Comparison of ENCODE assay signal across 8 cellular contexts in the genomic region with DNA sequence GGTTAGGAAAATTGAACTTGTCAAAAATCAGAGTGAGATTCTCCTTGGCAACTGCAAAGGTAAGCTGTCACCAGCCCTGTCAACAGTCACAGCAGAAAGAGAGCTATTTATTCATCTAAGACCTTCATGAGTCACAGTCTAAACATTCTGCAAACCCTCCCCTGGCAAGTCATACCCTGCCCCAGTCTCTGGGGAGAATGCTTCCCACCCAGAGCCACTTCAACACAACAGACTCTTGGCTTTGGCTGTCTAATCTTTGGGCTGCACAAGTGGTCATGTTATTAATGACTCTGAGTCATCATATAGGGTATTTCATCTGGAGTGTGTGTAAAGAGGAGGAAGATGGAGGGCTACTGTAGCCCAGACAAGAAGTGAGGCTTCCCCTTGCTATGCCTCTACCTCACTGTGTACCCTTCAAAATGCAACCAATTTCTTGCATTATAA.
DNase-seq lines count a peak whose midpoint lies in the region; ATAC-seq and TF ChIP-seq lines count a peak whose summit lies in the region.

No MANE protein-coding gene starts in this region.

- H3K27me3 ChIP-seq in heart right ventricle, result no peaks in the 10 kb centered on the region

- H3K4me3 ChIP-seq in heart right ventricle, result no peak overlapping the region

- peak; percentile 41 for DNase-seq in heart right ventricle
- DNase-seq in effector CD8-positive, alpha-beta T cell (lab: John Stamatoyannopoulos, UW), result no peak
- no peak for DNase-seq in NCI-H1048 (lab: John Stamatoyannopoulos, UW)
- no peak for DNase-seq in GM20000 (ENCODE audit: low spot score)
- no peak for DNase-seq in SK-N-DZ (ENCODE audit: low spot score)

- ATAC-seq in GM18499 (IDR thresholded peaks at IDR 0.05; ENCODE audit: insufficient read depth, unreplicated experiment), result peak; percentile 68
- peak; percentile 51 for ATAC-seq in HG03095 (IDR thresholded peaks at IDR 0.05; ENCODE audit: unreplicated experiment)
- peak; percentile 23 to 95 (median 62) for ATAC-seq in heart right ventricle

- no peak for TF ChIP-seq CTCF in heart right ventricle (IDR thresholded peaks at IDR 0.05)
- no peak for TF ChIP-seq CTCF in GM20000 (IDR thresholded peaks at IDR 0.05; ENCODE audit: extremely low read depth, missing control alignments)

- H3K9me3 ChIP-seq in heart right ventricle, result no peaks in the 10 kb centered on the region

- intact Hi-C loops in heart right ventricle (cut with DNase I), result no loop called here

- H3K36me3 ChIP-seq in heart right ventricle, result no peaks in the 10 kb centered on the region

- peaks cover 0 to 38% (median 23%) of the 10 kb centered on the region in 9 donors for H3K4me1 ChIP-seq in heart right ventricle

- H3K27ac ChIP-seq in heart right ventricle, result peak overlapping the region in 5 of 10 donors; percentile 7 to 70 (median 23)

TF ChIP-seq in PFSK-1, 5 proteins besides CTCF, POLR2A, EP300 and RAD21:
- TF ChIP-seq, protein P1, sequence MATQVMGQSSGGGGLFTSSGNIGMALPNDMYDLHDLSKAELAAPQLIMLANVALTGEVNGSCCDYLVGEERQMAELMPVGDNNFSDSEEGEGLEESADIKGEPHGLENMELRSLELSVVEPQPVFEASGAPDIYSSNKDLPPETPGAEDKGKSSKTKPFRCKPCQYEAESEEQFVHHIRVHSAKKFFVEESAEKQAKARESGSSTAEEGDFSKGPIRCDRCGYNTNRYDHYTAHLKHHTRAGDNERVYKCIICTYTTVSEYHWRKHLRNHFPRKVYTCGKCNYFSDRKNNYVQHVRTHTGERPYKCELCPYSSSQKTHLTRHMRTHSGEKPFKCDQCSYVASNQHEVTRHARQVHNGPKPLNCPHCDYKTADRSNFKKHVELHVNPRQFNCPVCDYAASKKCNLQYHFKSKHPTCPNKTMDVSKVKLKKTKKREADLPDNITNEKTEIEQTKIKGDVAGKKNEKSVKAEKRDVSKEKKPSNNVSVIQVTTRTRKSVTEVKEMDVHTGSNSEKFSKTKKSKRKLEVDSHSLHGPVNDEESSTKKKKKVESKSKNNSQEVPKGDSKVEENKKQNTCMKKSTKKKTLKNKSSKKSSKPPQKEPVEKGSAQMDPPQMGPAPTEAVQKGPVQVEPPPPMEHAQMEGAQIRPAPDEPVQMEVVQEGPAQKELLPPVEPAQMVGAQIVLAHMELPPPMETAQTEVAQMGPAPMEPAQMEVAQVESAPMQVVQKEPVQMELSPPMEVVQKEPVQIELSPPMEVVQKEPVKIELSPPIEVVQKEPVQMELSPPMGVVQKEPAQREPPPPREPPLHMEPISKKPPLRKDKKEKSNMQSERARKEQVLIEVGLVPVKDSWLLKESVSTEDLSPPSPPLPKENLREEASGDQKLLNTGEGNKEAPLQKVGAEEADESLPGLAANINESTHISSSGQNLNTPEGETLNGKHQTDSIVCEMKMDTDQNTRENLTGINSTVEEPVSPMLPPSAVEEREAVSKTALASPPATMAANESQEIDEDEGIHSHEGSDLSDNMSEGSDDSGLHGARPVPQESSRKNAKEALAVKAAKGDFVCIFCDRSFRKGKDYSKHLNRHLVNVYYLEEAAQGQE (IDR thresholded peaks at IDR 0.05; ENCODE audit: insufficient read depth in 1 of 2, low read depth in 2 of 2, low read length in 2 of 2), result peak in 1 of 2 experiments; percentile 76; a peak in 2 of 4 replicates
- TF ChIP-seq POLR2AphosphoS5 (IDR thresholded peaks at IDR 0.05; ENCODE audit: low read depth, low read length) (no peak; the same call in 1 of the 2 replicates), SIN3A (IDR thresholded peaks at IDR 0.05; ENCODE audit: borderline replicate concordance, insufficient read depth, low read length) (peak; percentile 85; the same call in 1 of the 2 replicates), FOXP2 (optimal IDR thresholded peaks at IDR 0.05; ENCODE audit: borderline replicate concordance, extremely low read depth, extremely low read length, insufficient read depth) (peak; percentile 76), TAF1 (IDR thresholded peaks at IDR 0.05; ENCODE audit: borderline replicate concordance, insufficient read depth, low read length) (no peak)

Comparison
In these comparisons a context has a peak if more than half of its experiments do, and no peak if none do; other contexts are left out.
1. DNase-seq: peak in heart right ventricle (2 of 2); none in effector CD8-positive, alpha-beta T cell (single experiment), NCI-H1048 (single experiment), GM20000 (single experiment) and SK-N-DZ (single experiment).
2. Peak in every context shown above with its lines, with median percentiles within 50 percentile points of each other: ATAC-seq.